In genomic region chr1:7781923-7782495, GRCh38 we compare ENCODE assay signal across 12 cellular contexts. TPM values are rescaled to one million over a fixed set of nuclear protein-coding genes. Genes with fewer than 3 reads are reported as not detected.
DNase-seq lines count a peak whose midpoint lies in the region; ATAC-seq and TF ChIP-seq lines count a peak whose summit lies in the region.
"Had no signal": no experiment of that assay in that cellular context is flagged by ENCODE, and none has a peak within 500 bp of the region (broad histone marks: within the 10 kb centered on the region; RNA-seq: fewer than 3 reads in every experiment).

No MANE protein-coding gene starts in this region.

- DNase-seq in activated CD4-positive, alpha-beta T cell treated with anti-CD3 and anti-CD28 coated beads, Interleukin-2, amount 10 ng/mL, durations not matched to agents 24 days and 14 days, result peak; percentile 70
- DNase-seq in activated CD4-positive, alpha-beta T cell treated with anti-CD3 and anti-CD28 coated beads, Interleukin-2, amount 50 U/mL, for 1 hour, result no peak
- no peak for DNase-seq in activated CD8-positive, alpha-beta T cell treated with anti-CD3 and anti-CD28 coated beads for 36 hours
- DNase-seq in glutamatergic neuron (no peak), suprapubic skin (ENCODE audit: low spot score in 2 of 2) (no peak), AG20443 (ENCODE audit: low spot score) (no peak), NCI-H526 treated with DMSO at 0.1 percent for 48 hours (lab: John Stamatoyannopoulos, UW) (no peak)
- DNase-seq: heart left ventricle, NCI-H524 had no signal

- peak overlapping the region; percentile 41 for H3K27ac ChIP-seq in suprapubic skin

- H3K9me3 Mint-ChIP-seq in activated CD4-positive, alpha-beta T cell treated with anti-CD3 and anti-CD28 coated beads, Interleukin-2, amount 10 ng/mL, durations not matched to agents 24 days and 14 days, result no peaks in the 10 kb centered on the region
- no peaks in the 10 kb centered on the region for H3K9me3 Mint-ChIP-seq in activated CD8-positive, alpha-beta T cell treated with anti-CD3 and anti-CD28 coated beads for 36 hours
- H3K9me3 Mint-ChIP-seq in glutamatergic neuron (ENCODE audit: unreplicated experiment), result peaks cover 4% of the 10 kb centered on the region

- intact Hi-C loops in activated CD4-positive, alpha-beta T cell treated with anti-CD3 and anti-CD28 coated beads, Interleukin-2, amount 10 ng/mL, durations not matched to agents 24 days and 14 days (cut with micrococcal nuclease), result loop anchor here (5.0 kb wide), 1 partner anchor 180 kb away; the partner anchor contains the start of gene PARK7
- intact Hi-C loops in activated CD8-positive, alpha-beta T cell treated with anti-CD3 and anti-CD28 coated beads for 36 hours (cut with micrococcal nuclease), result no loop called here

- ATAC-seq in activated CD8-positive, alpha-beta T cell treated with anti-CD3 and anti-CD28 coated beads for 36 hours, result no peak
- ATAC-seq in HG02870 (IDR thresholded peaks at IDR 0.05; ENCODE audit: unreplicated experiment), result no peak
- ATAC-seq: heart left ventricle had no signal

- H3K4me1 Mint-ChIP-seq in activated CD4-positive, alpha-beta T cell treated with anti-CD3 and anti-CD28 coated beads, Interleukin-2, amount 10 ng/mL, durations not matched to agents 24 days and 14 days, result peaks cover 18% of the 10 kb centered on the region
- H3K4me1 Mint-ChIP-seq in activated CD8-positive, alpha-beta T cell treated with anti-CD3 and anti-CD28 coated beads for 36 hours (ENCODE audit: low read depth), result peaks cover 24% of the 10 kb centered on the region
- no peaks in the 10 kb centered on the region for H3K4me1 Mint-ChIP-seq in glutamatergic neuron (ENCODE audit: low read depth, unreplicated experiment)

- H3K4me3 Mint-ChIP-seq in activated CD4-positive, alpha-beta T cell treated with anti-CD3 and anti-CD28 coated beads, Interleukin-2, amount 10 ng/mL, durations not matched to agents 24 days and 14 days, result peak overlapping the region; percentile 76
- H3K4me3 Mint-ChIP-seq in activated CD8-positive, alpha-beta T cell treated with anti-CD3 and anti-CD28 coated beads for 36 hours, result peak overlapping the region; percentile 68
- H3K4me3 Mint-ChIP-seq in glutamatergic neuron (ENCODE audit: unreplicated experiment), result peak overlapping the region; percentile 84

- H3K4me1 ChIP-seq in suprapubic skin, result peaks cover 48% of the 10 kb centered on the region

- H3K27me3 Mint-ChIP-seq in activated CD4-positive, alpha-beta T cell treated with anti-CD3 and anti-CD28 coated beads, Interleukin-2, amount 10 ng/mL, durations not matched to agents 24 days and 14 days, result peaks cover 9% of the 10 kb centered on the region
- no peaks in the 10 kb centered on the region for H3K27me3 Mint-ChIP-seq in activated CD8-positive, alpha-beta T cell treated with anti-CD3 and anti-CD28 coated beads for 36 hours
- H3K27me3 Mint-ChIP-seq in glutamatergic neuron (ENCODE audit: unreplicated experiment), result peaks cover 3% of the 10 kb centered on the region

- H3K36me3 ChIP-seq in suprapubic skin, result peaks cover 48% of the 10 kb centered on the region
- H3K36me3 ChIP-seq: breast epithelium had no signal

- H3K27me3 ChIP-seq in suprapubic skin, result no peaks in the 10 kb centered on the region
- H3K27me3 ChIP-seq: breast epithelium, heart left ventricle had no signal

- 65% methylated on average over 16 of the region's 16 CpGs for WGBS in suprapubic skin

- CTCF ChIA-PET in activated CD8-positive, alpha-beta T cell treated with anti-CD3 and anti-CD28 coated beads for 36 hours (lab: Charles Lee), result interaction anchor here (0.7 kb wide), 1 partner anchor 139 kb away, joined by 3 read pairs; no protein-coding TSS in a partner anchor

- no peak for TF ChIP-seq EP300 in suprapubic skin (IDR thresholded peaks at IDR 0.05)

- POLR2A ChIA-PET in activated CD8-positive, alpha-beta T cell treated with anti-CD3 and anti-CD28 coated beads for 36 hours (lab: Charles Lee), result interaction anchor here (0.9 to 2.5 kb wide), 6 partner anchors 8 to 135 kb away, joined by 3 to 8 read pairs (median 4); partner anchors contain the start of gene VAMP3

- H3K36me3 Mint-ChIP-seq in activated CD4-positive, alpha-beta T cell treated with anti-CD3 and anti-CD28 coated beads, Interleukin-2, amount 10 ng/mL, durations not matched to agents 24 days and 14 days (ENCODE audit: low read depth), result peaks cover 34% of the 10 kb centered on the region
- peaks cover 12% of the 10 kb centered on the region for H3K36me3 Mint-ChIP-seq in activated CD8-positive, alpha-beta T cell treated with anti-CD3 and anti-CD28 coated beads for 36 hours (ENCODE audit: low read depth)
- H3K36me3 Mint-ChIP-seq in glutamatergic neuron (ENCODE audit: unreplicated experiment), result peaks cover 6% of the 10 kb centered on the region

- H3K9me3 ChIP-seq in suprapubic skin, result no peaks in the 10 kb centered on the region
- H3K9me3 ChIP-seq: breast epithelium, heart left ventricle, thoracic aorta had no signal

- H3K27ac Mint-ChIP-seq in activated CD4-positive, alpha-beta T cell treated with anti-CD3 and anti-CD28 coated beads, Interleukin-2, amount 10 ng/mL, durations not matched to agents 24 days and 14 days, result peak overlapping the region; percentile 70
- H3K27ac Mint-ChIP-seq in activated CD8-positive, alpha-beta T cell treated with anti-CD3 and anti-CD28 coated beads for 36 hours, result no peak overlapping the region
- peak overlapping the region; percentile 18 for H3K27ac Mint-ChIP-seq in glutamatergic neuron (ENCODE audit: unreplicated experiment)

- no peak for TF ChIP-seq POLR2A in suprapubic skin (IDR thresholded peaks at IDR 0.05)

- no peak for TF ChIP-seq CTCF in activated CD8-positive, alpha-beta T cell treated with anti-CD3 and anti-CD28 coated beads for 36 hours (IDR thresholded peaks at IDR 0.05)
- TF ChIP-seq CTCF in glutamatergic neuron (IDR thresholded peaks at IDR 0.05; ENCODE audit: partially characterized antibody, unreplicated experiment) (no peak), suprapubic skin (IDR thresholded peaks at IDR 0.05) (no peak)

- H3K4me3 ChIP-seq in suprapubic skin, result no peak overlapping the region
- H3K4me3 ChIP-seq: breast epithelium had no signal

RNA-seq across cellular contexts. Expression of gene PER3, which starts 2.1 kb away (rescaled TPM):
- 4.2 and 4.8 TPM in 2 replicates for total RNA-seq in activated CD4-positive, alpha-beta T cell treated with anti-CD3 and anti-CD28 coated beads, Interleukin-2, amount 10 ng/mL, durations not matched to agents 24 days and 14 days
- 1 to 10 TPM; 2.1 to 2.4 TPM for total RNA-seq in activated CD8-positive, alpha-beta T cell treated with anti-CD3 and anti-CD28 coated beads for 36 hours
- total RNA-seq in glutamatergic neuron (ENCODE audit: unreplicated experiment) (3.6 TPM), suprapubic skin (10 to 100 TPM in 3 of 4 donors, 1 to 10 TPM in 1; 9.2 to 46.0 (median 19.1) TPM)

RNA-seq across cellular contexts. Expression of gene VAMP3, which starts 10.9 kb away (rescaled TPM):
- 23.8 and 24.7 TPM in 2 replicates for total RNA-seq in activated CD4-positive, alpha-beta T cell treated with anti-CD3 and anti-CD28 coated beads, Interleukin-2, amount 10 ng/mL, durations not matched to agents 24 days and 14 days
- total RNA-seq in activated CD8-positive, alpha-beta T cell treated with anti-CD3 and anti-CD28 coated beads for 36 hours, result 10 to 100 TPM; 13.2 to 20.9 TPM
- total RNA-seq in glutamatergic neuron (ENCODE audit: unreplicated experiment), result 21.3 TPM
- 10 to 100 TPM; 62.8 to 79.9 (median 76.4) TPM for total RNA-seq in suprapubic skin
